Comparison of ENCODE assay signal across 1 cellular context in the genomic region with DNA sequence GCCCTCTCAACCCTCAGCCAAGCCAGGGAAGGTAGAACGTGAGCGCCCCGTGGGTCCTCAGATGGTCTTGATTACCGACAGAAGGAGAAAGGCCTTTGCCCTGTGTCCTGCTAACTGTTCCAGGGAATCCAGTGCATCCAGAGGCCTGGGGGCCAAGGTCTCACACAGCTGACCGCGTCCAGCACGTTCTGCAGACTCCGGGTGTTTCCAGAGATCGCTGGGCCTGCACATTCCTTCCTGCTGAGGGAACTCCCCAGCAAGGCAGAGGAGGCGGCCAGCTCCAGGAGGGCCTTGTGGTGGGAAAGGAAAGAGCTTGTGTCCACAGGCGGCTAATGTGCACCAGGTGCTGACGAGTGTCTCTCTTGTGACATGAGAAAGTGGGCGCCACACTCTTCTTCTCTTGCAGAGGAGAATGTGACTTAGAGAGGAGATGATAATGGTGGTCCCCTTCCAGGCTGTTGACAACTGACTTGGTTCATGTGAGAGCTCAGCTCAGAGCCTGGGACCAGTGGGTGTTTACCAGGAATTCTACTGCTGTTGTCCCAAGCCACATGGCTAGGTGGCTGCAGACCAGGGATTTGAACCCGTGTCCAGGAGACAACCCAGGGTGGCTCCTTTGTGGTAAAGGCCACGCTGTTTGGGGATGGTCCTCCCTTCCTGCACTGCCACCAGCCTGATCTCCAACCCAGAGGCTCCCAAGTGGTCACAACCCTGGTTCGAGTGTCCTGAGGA.
TF ChIP-seq lines count a peak whose summit lies in the region.

No MANE protein-coding gene starts in this region.

TF ChIP-seq in HepG2, 621 proteins besides CTCF, POLR2A, EP300 and RAD21 (continued from another document and continues in another):
- TF ChIP-seq AHR (CRISPR knock-in tag; IDR thresholded peaks at IDR 0.05) (peak; percentile 56; the same call in 1 of the 2 replicates), ZSCAN9 (CRISPR knock-in tag; IDR thresholded peaks at IDR 0.05; ENCODE audit: borderline replicate concordance) (peak; percentile 82; the same call in 1 of the 2 replicates), SP1 (IDR thresholded peaks at IDR 0.05) (no peak), SP1 (CRISPR knock-in tag; IDR thresholded peaks at IDR 0.05) (0 out of 2 replicates have a peak, but pooled peaks have one; percentile 35), ZNF670 (CRISPR knock-in tag; IDR thresholded peaks at IDR 0.05; ENCODE audit: borderline replicate concordance) (peak; percentile 91; the same call in 1 of the 2 replicates), ZNF709 (CRISPR knock-in tag; IDR thresholded peaks at IDR 0.05) (peak; percentile 87; the same call in 1 of the 2 replicates), JUN (CRISPR knock-in tag; IDR thresholded peaks at IDR 0.05) (peak; percentile 86), AKAP8 (CRISPR knock-in tag; IDR thresholded peaks at IDR 0.05) (0 out of 2 replicates have a peak, but pooled peaks have one; percentile 61), ZNF619 (CRISPR knock-in tag; IDR thresholded peaks at IDR 0.05) (peak; percentile 86), FLYWCH1 (CRISPR knock-in tag; IDR thresholded peaks at IDR 0.05) (no peak), REPIN1 (CRISPR knock-in tag; IDR thresholded peaks at IDR 0.05; ENCODE audit: borderline replicate concordance, low read depth) (peak; percentile 71; the same call in 1 of the 2 replicates), SAP130 (CRISPR knock-in tag; IDR thresholded peaks at IDR 0.05; ENCODE audit: low read depth) (peak; percentile 84), ZSCAN25 (CRISPR knock-in tag; IDR thresholded peaks at IDR 0.05) (peak; percentile 88), ZNF572 (CRISPR knock-in tag; IDR thresholded peaks at IDR 0.05) (peak; percentile 88; the same call in 1 of the 2 replicates), IKZF4 (CRISPR knock-in tag; IDR thresholded peaks at IDR 0.05; ENCODE audit: borderline replicate concordance, low read depth, not compliant biosample characterization) (peak; percentile 68), GABPA (IDR thresholded peaks at IDR 0.05; ENCODE audit: low read depth, low read length) (no peak), GABPA (CRISPR knock-in tag; IDR thresholded peaks at IDR 0.05; ENCODE audit: low read depth) (peak; percentile 64), ESRRA (CRISPR knock-in tag; IDR thresholded peaks at IDR 0.05; ENCODE audit: low read depth) (peak; percentile 91), ATF7 (IDR thresholded peaks at IDR 0.05) (no peak), ATF7 (CRISPR knock-in tag; IDR thresholded peaks at IDR 0.05) (peak; percentile 85), ZNF331 (CRISPR knock-in tag; IDR thresholded peaks at IDR 0.05) (peak; percentile 78), ZBTB3 (CRISPR knock-in tag; IDR thresholded peaks at IDR 0.05; ENCODE audit: borderline replicate concordance, low read depth) (peak; percentile 91; the same call in 1 of the 2 replicates), TEAD3 (CRISPR knock-in tag; optimal IDR thresholded peaks at IDR 0.05; ENCODE audit: borderline replicate concordance) (peak; percentile 100), MEIS1 (CRISPR knock-in tag; IDR thresholded peaks at IDR 0.05; ENCODE audit: borderline replicate concordance) (peak; percentile 58; the same call in 1 of the 2 replicates), ZNF326 (CRISPR knock-in tag; IDR thresholded peaks at IDR 0.05; ENCODE audit: borderline replicate concordance) (no peak), CCDC6 (CRISPR knock-in tag; IDR thresholded peaks at IDR 0.05) (0 out of 2 replicates have a peak, but pooled peaks have one; percentile 21), POLR2G (IDR thresholded peaks at IDR 0.05; ENCODE audit: low read depth, low read length) (no peak), RXRB (CRISPR knock-in tag; IDR thresholded peaks at IDR 0.05; ENCODE audit: borderline replicate concordance) (peak; percentile 88), GATAD1 (CRISPR knock-in tag; IDR thresholded peaks at IDR 0.05) (peak; percentile 52; the same call in 1 of the 2 replicates), FOXK1 (CRISPR knock-in tag; IDR thresholded peaks at IDR 0.05; ENCODE audit: borderline replicate concordance, low read depth) (peak; percentile 62; the same call in 1 of the 2 replicates), ZNF10 (CRISPR knock-in tag; IDR thresholded peaks at IDR 0.05; ENCODE audit: borderline replicate concordance, low read depth) (no peak), ELF3 (CRISPR knock-in tag; IDR thresholded peaks at IDR 0.05) (peak; percentile 89), SIX1 (CRISPR knock-in tag; IDR thresholded peaks at IDR 0.05; ENCODE audit: borderline replicate concordance) (peak; percentile 52; the same call in 1 of the 2 replicates), SOX6 (IDR thresholded peaks at IDR 0.05) (no peak), SOX6 (CRISPR knock-in tag; IDR thresholded peaks at IDR 0.05) (peak; percentile 77), ZNF235 (CRISPR knock-in tag; IDR thresholded peaks at IDR 0.05; ENCODE audit: borderline replicate concordance) (no peak), BRCA1 (CRISPR knock-in tag; IDR thresholded peaks at IDR 0.05) (no peak), ZNF264 (CRISPR knock-in tag; IDR thresholded peaks at IDR 0.05) (peak; percentile 66; the same call in 1 of the 2 replicates)
- TF ChIP-seq, protein P1, sequence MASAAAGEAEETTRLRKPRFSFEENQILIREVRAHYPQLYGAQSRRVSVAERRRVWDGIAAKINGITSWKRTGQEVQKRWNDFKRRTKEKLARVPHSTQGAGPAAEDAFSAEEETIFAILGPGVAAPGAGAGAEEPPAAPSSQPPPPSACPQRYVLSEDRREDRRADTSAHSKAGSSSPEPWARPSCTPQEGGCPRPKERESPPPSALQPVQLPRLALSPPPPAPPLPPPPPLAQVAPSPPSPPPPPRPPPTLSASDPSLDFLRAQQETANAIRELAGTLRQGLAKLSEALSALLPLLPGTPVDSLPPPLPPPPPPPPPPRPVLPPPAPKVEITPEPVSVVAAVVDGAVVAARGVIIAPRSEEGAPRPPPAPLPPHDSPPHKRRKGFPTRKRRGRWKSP (CRISPR knock-in tag; IDR thresholded peaks at IDR 0.05), result no peak; the same call in 1 of the 2 replicates
- TF ChIP-seq, protein P2, sequence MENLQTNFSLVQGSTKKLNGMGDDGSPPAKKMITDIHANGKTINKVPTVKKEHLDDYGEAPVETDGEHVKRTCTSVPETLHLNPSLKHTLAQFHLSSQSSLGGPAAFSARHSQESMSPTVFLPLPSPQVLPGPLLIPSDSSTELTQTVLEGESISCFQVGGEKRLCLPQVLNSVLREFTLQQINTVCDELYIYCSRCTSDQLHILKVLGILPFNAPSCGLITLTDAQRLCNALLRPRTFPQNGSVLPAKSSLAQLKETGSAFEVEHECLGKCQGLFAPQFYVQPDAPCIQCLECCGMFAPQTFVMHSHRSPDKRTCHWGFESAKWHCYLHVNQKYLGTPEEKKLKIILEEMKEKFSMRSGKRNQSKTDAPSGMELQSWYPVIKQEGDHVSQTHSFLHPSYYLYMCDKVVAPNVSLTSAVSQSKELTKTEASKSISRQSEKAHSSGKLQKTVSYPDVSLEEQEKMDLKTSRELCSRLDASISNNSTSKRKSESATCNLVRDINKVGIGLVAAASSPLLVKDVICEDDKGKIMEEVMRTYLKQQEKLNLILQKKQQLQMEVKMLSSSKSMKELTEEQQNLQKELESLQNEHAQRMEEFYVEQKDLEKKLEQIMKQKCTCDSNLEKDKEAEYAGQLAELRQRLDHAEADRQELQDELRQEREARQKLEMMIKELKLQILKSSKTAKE (CRISPR knock-in tag; IDR thresholded peaks at IDR 0.05; ENCODE audit: borderline replicate concordance), result peak; percentile 85; the same call in 1 of the 2 replicates
- TF ChIP-seq, protein P3, sequence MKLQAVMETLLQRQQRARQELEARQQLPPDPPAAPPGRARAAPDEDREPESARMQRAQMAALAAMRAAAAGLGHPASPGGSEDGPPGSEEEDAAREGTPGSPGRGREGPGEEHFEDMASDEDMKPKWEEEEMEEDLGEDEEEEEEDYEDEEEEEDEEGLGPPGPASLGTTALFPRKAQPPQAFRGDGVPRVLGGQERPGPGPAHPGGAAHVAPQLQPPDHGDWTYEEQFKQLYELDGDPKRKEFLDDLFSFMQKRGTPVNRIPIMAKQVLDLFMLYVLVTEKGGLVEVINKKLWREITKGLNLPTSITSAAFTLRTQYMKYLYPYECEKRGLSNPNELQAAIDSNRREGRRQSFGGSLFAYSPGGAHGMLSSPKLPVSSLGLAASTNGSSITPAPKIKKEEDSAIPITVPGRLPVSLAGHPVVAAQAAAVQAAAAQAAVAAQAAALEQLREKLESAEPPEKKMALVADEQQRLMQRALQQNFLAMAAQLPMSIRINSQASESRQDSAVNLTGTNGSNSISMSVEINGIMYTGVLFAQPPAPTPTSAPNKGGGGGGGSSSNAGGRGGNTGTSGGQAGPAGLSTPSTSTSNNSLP (IDR thresholded peaks at IDR 0.05; ENCODE audit: low read depth, low read length), result no peak; the same call in 1 of the 2 replicates
- TF ChIP-seq, protein P4, sequence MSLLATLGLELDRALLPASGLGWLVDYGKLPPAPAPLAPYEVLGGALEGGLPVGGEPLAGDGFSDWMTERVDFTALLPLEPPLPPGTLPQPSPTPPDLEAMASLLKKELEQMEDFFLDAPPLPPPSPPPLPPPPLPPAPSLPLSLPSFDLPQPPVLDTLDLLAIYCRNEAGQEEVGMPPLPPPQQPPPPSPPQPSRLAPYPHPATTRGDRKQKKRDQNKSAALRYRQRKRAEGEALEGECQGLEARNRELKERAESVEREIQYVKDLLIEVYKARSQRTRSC (CRISPR knock-in tag; IDR thresholded peaks at IDR 0.05; ENCODE audit: low read depth), result peak; percentile 82; the same call in 1 of the 2 replicates
- TF ChIP-seq, protein P5, sequence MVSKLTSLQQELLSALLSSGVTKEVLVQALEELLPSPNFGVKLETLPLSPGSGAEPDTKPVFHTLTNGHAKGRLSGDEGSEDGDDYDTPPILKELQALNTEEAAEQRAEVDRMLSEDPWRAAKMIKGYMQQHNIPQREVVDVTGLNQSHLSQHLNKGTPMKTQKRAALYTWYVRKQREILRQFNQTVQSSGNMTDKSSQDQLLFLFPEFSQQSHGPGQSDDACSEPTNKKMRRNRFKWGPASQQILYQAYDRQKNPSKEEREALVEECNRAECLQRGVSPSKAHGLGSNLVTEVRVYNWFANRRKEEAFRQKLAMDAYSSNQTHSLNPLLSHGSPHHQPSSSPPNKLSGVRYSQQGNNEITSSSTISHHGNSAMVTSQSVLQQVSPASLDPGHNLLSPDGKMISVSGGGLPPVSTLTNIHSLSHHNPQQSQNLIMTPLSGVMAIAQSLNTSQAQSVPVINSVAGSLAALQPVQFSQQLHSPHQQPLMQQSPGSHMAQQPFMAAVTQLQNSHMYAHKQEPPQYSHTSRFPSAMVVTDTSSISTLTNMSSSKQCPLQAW (CRISPR knock-in tag; IDR thresholded peaks at IDR 0.05), result peak; percentile 97
- TF ChIP-seq, protein P6, sequence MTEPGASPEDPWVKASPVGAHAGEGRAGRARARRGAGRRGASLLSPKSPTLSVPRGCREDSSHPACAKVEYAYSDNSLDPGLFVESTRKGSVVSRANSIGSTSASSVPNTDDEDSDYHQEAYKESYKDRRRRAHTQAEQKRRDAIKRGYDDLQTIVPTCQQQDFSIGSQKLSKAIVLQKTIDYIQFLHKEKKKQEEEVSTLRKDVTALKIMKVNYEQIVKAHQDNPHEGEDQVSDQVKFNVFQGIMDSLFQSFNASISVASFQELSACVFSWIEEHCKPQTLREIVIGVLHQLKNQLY (CRISPR knock-in tag; IDR thresholded peaks at IDR 0.05), result peak; percentile 94
- TF ChIP-seq, protein P7, sequence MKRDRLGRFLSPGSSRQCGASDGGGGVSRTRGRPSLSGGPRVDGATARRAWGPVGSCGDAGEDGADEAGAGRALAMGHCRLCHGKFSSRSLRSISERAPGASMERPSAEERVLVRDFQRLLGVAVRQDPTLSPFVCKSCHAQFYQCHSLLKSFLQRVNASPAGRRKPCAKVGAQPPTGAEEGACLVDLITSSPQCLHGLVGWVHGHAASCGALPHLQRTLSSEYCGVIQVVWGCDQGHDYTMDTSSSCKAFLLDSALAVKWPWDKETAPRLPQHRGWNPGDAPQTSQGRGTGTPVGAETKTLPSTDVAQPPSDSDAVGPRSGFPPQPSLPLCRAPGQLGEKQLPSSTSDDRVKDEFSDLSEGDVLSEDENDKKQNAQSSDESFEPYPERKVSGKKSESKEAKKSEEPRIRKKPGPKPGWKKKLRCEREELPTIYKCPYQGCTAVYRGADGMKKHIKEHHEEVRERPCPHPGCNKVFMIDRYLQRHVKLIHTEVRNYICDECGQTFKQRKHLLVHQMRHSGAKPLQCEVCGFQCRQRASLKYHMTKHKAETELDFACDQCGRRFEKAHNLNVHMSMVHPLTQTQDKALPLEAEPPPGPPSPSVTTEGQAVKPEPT (CRISPR knock-in tag; IDR thresholded peaks at IDR 0.05; ENCODE audit: low read depth), result 0 out of 2 replicates have a peak, but pooled peaks have one; percentile 73
- TF ChIP-seq, protein P8, sequence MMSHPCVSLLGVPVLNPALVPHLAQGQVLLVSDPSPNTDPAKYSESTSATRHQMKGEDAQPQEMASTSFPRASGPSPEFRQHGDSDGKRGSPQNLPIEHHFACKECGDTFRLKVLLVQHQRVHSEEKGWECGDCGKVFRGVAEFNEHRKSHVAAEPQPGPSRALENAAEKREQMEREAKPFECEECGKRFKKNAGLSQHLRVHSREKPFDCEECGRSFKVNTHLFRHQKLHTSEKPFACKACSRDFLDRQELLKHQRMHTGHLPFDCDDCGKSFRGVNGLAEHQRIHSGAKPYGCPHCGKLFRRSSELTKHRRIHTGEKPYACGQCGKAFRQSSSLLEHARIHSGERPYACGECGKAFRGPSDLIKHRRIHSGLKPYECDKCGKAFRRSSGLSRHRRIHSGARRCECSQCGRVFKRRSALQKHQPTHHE (CRISPR knock-in tag; IDR thresholded peaks at IDR 0.05; ENCODE audit: borderline replicate concordance), result peak; percentile 56; the same call in 1 of the 2 replicates
- TF ChIP-seq, protein P9, sequence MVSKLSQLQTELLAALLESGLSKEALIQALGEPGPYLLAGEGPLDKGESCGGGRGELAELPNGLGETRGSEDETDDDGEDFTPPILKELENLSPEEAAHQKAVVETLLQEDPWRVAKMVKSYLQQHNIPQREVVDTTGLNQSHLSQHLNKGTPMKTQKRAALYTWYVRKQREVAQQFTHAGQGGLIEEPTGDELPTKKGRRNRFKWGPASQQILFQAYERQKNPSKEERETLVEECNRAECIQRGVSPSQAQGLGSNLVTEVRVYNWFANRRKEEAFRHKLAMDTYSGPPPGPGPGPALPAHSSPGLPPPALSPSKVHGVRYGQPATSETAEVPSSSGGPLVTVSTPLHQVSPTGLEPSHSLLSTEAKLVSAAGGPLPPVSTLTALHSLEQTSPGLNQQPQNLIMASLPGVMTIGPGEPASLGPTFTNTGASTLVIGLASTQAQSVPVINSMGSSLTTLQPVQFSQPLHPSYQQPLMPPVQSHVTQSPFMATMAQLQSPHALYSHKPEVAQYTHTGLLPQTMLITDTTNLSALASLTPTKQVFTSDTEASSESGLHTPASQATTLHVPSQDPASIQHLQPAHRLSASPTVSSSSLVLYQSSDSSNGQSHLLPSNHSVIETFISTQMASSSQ (IDR thresholded peaks at IDR 0.05; ENCODE audit: low read depth), result no peak
- TF ChIP-seq, protein P9 (CRISPR knock-in tag; IDR thresholded peaks at IDR 0.05; ENCODE audit: borderline replicate concordance), result no peak; the same call in 1 of the 2 replicates
